Comparison of ENCODE assay signal across 21 cellular contexts in genomic region chr16:60608971-60609370, GRCh38.
DNase-seq lines count a peak whose midpoint lies in the region; FAIRE-seq and TF ChIP-seq lines count a peak whose summit lies in the region.
"Had no signal": no experiment of that assay in that cellular context is flagged by ENCODE, and none has a peak within 500 bp of the region (broad histone marks: within the 10 kb centered on the region; RNA-seq: fewer than 3 reads in every experiment).

No MANE protein-coding gene starts in this region.

- no peaks in the 10 kb centered on the region for H3K4me1 ChIP-seq in astrocyte (ENCODE audit: insufficient read depth, low read length)

- no peak for TF ChIP-seq CTCF in astrocyte (IDR thresholded peaks at IDR 0.05; ENCODE audit: insufficient read depth, low read depth, low read length)
- no peak for TF ChIP-seq CTCF in astrocyte of the spinal cord (IDR thresholded peaks at IDR 0.05; ENCODE audit: low read depth, low read length)

- no peaks in the 10 kb centered on the region for H4K20me1 ChIP-seq in astrocyte (ENCODE audit: insufficient read depth, low read length)

- H3K4me3 ChIP-seq in astrocyte (ENCODE audit: insufficient read depth, low read depth, low read length), result no peak overlapping the region
- H3K4me3 ChIP-seq in astrocyte of the spinal cord (ENCODE audit: low read depth, low read length), result no peak overlapping the region

- H3K27ac Mint-ChIP-seq in astrocyte (ENCODE audit: unreplicated experiment), result no peak overlapping the region
- H3K27ac Mint-ChIP-seq: CD4-positive, alpha-beta memory T cell had no signal

- FAIRE-seq in astrocyte (lab: Jason Lieb, UNC), result no peak
- no peak for FAIRE-seq in RCC 7860 (lab: Jason Lieb, UNC)
- FAIRE-seq: GM12891, GM18507 had no signal

- peaks cover 3% of the 10 kb centered on the region for H3K4me1 Mint-ChIP-seq in astrocyte (ENCODE audit: low read depth, unreplicated experiment)
- H3K4me1 Mint-ChIP-seq: CD4-positive, alpha-beta memory T cell had no signal

- H3K36me3 Mint-ChIP-seq in astrocyte (ENCODE audit: low read depth, unreplicated experiment), result no peaks in the 10 kb centered on the region
- H3K36me3 Mint-ChIP-seq: CD4-positive, alpha-beta memory T cell had no signal

- H3K27me3 Mint-ChIP-seq in astrocyte (ENCODE audit: low read depth, unreplicated experiment), result no peaks in the 10 kb centered on the region
- H3K27me3 Mint-ChIP-seq: CD4-positive, alpha-beta memory T cell had no signal

- H3K9me3 ChIP-seq in astrocyte (ENCODE audit: insufficient read depth, low read depth, low read length), result no peaks in the 10 kb centered on the region

- no peak overlapping the region for H3K27ac ChIP-seq in astrocyte (ENCODE audit: low read depth, low read length)

- DNase-seq in A172 (ENCODE audit: low spot score), result peak; percentile 13
- DNase-seq in HT1080 (ENCODE audit: low read depth), result peak; percentile 40
- peak; percentile 35 for DNase-seq in astrocyte (ENCODE audit: low read depth)
- DNase-seq in astrocyte of the spinal cord (ENCODE audit: low read depth, low spot score), result peak; percentile 51
- no peak for DNase-seq in T-helper 2 cell
- DNase-seq in activated naive CD4-positive, alpha-beta T cell (lab: John Stamatoyannopoulos, UW), result no peak
- DNase-seq in RCC 7860 (ENCODE audit: low spot score), result no peak
- no peak for DNase-seq in SHP77 (lab: John Stamatoyannopoulos, UW)
- DNase-seq: 8988T; C1 segment of cervical spinal cord; Calu3; CD4-positive, alpha-beta memory T cell; COR-L47; DMS53; DMS79 treated with DMSO at 0.1 percent for 48 hours; GF-D8; GOT3; H7; HCEC 1CT had no signal

- no peak overlapping the region for H3K4me3 Mint-ChIP-seq in astrocyte (ENCODE audit: unreplicated experiment)
- H3K4me3 Mint-ChIP-seq: CD4-positive, alpha-beta memory T cell had no signal

- H2AFZ ChIP-seq in astrocyte (ENCODE audit: low read depth, low read length), result no peak overlapping the region

- no peak overlapping the region for H3K4me2 ChIP-seq in astrocyte (ENCODE audit: low read length)

- no peaks in the 10 kb centered on the region for H3K36me3 ChIP-seq in astrocyte (ENCODE audit: insufficient read depth, low read length)

- in situ Hi-C loops in astrocyte of the spinal cord (cut with HindIII; ENCODE audit: low sequenced_read_pairs), result no loop called here

- H3K9me3 Mint-ChIP-seq in astrocyte (ENCODE audit: unreplicated experiment), result no peaks in the 10 kb centered on the region

- H3K27me3 ChIP-seq in astrocyte (ENCODE audit: insufficient read depth, low read length), result no peaks in the 10 kb centered on the region

- H3K79me2 ChIP-seq in astrocyte (ENCODE audit: insufficient read depth, low read length), result no peaks in the 10 kb centered on the region

- H3K9ac ChIP-seq in astrocyte (ENCODE audit: low read length), result no peak overlapping the region

Comparison
In these comparisons a context has a peak if more than half of its experiments do, and no peak if none do; other contexts are left out.
1. DNase-seq: peak in A172 (single experiment), HT1080 (single experiment), astrocyte (single experiment) and astrocyte of the spinal cord (single experiment); none in T-helper 2 cell (0 of 5), activated naive CD4-positive, alpha-beta T cell (0 of 4), RCC 7860 (single experiment) and SHP77 (0 of 2).